Comparison of ENCODE assay signal across 13 cellular contexts in the genomic region with DNA sequence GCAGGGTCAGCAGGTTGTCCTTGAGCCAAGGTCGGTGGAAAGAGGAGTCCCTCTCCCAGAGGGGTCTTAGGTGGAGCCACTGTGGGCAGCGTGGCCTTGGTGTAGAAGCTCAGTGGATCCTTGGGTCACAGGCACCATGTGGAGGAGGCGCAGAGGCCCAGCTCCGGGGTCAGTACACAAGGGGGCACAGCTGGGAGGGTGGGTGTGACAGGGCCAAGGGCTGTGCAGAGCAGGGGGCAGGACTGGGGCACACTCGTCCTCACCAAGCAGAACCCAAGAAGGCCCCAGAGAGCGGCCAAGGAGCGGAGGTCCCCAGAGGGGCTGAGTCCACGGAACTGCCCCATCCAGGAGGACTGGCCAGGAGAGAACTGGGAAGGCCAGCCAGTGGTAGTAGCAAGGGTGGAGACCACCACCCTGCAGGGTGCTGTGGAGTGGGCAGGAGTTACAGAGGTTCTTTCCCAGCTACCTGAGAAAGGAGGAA. TPM values are rescaled to one million over a fixed set of nuclear protein-coding genes. Genes with fewer than 3 reads are reported as not detected.
DNase-seq lines count a peak whose midpoint lies in the region; ATAC-seq and TF ChIP-seq lines count a peak whose summit lies in the region.
"Had no signal": no experiment of that assay in that cellular context is flagged by ENCODE, and none has a peak within 500 bp of the region (broad histone marks: within the 10 kb centered on the region; RNA-seq: fewer than 3 reads in every experiment).

No MANE protein-coding gene starts in this region.

- peaks cover 9% of the 10 kb centered on the region for H3K36me3 Mint-ChIP-seq in activated naive CD4-positive, alpha-beta T cell treated with anti-CD3 and anti-CD28 coated beads, Interleukin-2, amount 10 ng/mL, durations not matched to agents 7 days and 5 days
- peaks cover 6% of the 10 kb centered on the region for H3K36me3 Mint-ChIP-seq in activated naive CD8-positive, alpha-beta T cell treated with anti-CD3 and anti-CD28 coated beads, Interleukin-2, amount 50 U/mL, for 24 hours (ENCODE audit: low read depth)
- no peaks in the 10 kb centered on the region for H3K36me3 Mint-ChIP-seq in type B pancreatic cell
- H3K36me3 Mint-ChIP-seq: naive thymus-derived CD4-positive, alpha-beta T cell had no signal

- H3K4me1 Mint-ChIP-seq in activated naive CD4-positive, alpha-beta T cell treated with anti-CD3 and anti-CD28 coated beads, Interleukin-2, amount 10 ng/mL, durations not matched to agents 7 days and 5 days: peaks cover 14% of the 10 kb centered on the region
- H3K4me1 Mint-ChIP-seq in activated naive CD8-positive, alpha-beta T cell treated with anti-CD3 and anti-CD28 coated beads, Interleukin-2, amount 50 U/mL, for 24 hours: peaks cover 37% of the 10 kb centered on the region
- peaks cover 13% of the 10 kb centered on the region for H3K4me1 Mint-ChIP-seq in type B pancreatic cell (ENCODE audit: unreplicated experiment)

- peaks cover 12% of the 10 kb centered on the region for H3K4me1 ChIP-seq in mucosa of descending colon (ENCODE audit: low read depth)

- no peak overlapping the region for H3K27ac ChIP-seq in caudate nucleus (ENCODE audit: low read depth, low read length)
- H3K27ac ChIP-seq: brain microvascular endothelial cell, gastrocnemius medialis had no signal

- H3K9me3 Mint-ChIP-seq in activated naive CD4-positive, alpha-beta T cell treated with anti-CD3 and anti-CD28 coated beads, Interleukin-2, amount 10 ng/mL, durations not matched to agents 7 days and 5 days: no peaks in the 10 kb centered on the region
- no peaks in the 10 kb centered on the region for H3K9me3 Mint-ChIP-seq in activated naive CD8-positive, alpha-beta T cell treated with anti-CD3 and anti-CD28 coated beads, Interleukin-2, amount 50 U/mL, for 24 hours
- H3K9me3 Mint-ChIP-seq in type B pancreatic cell: no peaks in the 10 kb centered on the region
- H3K9me3 Mint-ChIP-seq: activated T-helper 2 cell treated with anti-CD3 and anti-CD28 coated beads, Interferon-gamma antibody, Interleukin-2, Interleukin-4, amounts not matched to agents 10 μg/mL and 5 μg/mL and 100 μg/mL, durations not matched to agents 14 hours and 24 hours and 36 hours; naive thymus-derived CD4-positive, alpha-beta T cell had no signal

- H3K27me3 Mint-ChIP-seq in activated naive CD4-positive, alpha-beta T cell treated with anti-CD3 and anti-CD28 coated beads, Interleukin-2, amount 10 ng/mL, durations not matched to agents 7 days and 5 days: peaks cover 20% of the 10 kb centered on the region
- H3K27me3 Mint-ChIP-seq in activated naive CD8-positive, alpha-beta T cell treated with anti-CD3 and anti-CD28 coated beads, Interleukin-2, amount 50 U/mL, for 24 hours: no peaks in the 10 kb centered on the region
- H3K27me3 Mint-ChIP-seq in type B pancreatic cell: no peaks in the 10 kb centered on the region

- no peak overlapping the region for H3K4me3 Mint-ChIP-seq in activated naive CD4-positive, alpha-beta T cell treated with anti-CD3 and anti-CD28 coated beads, Interleukin-2, amount 10 ng/mL, durations not matched to agents 7 days and 5 days
- no peak overlapping the region for H3K4me3 Mint-ChIP-seq in activated naive CD8-positive, alpha-beta T cell treated with anti-CD3 and anti-CD28 coated beads, Interleukin-2, amount 50 U/mL, for 24 hours
- no peak overlapping the region for H3K4me3 Mint-ChIP-seq in type B pancreatic cell

- no peak overlapping the region for H3K4me3 ChIP-seq in mucosa of descending colon
- H3K4me3 ChIP-seq: gastrocnemius medialis had no signal

- DNase-seq in activated naive CD4-positive, alpha-beta T cell treated with anti-CD3 and anti-CD28 coated beads, Interleukin-2, amount 10 ng/mL, durations not matched to agents 7 days and 5 days: peak; percentile 18
- DNase-seq in activated naive CD4-positive, alpha-beta T cell treated with Interleukin-2 at 50 U/mL for 16 hours: no peak
- DNase-seq in activated naive CD8-positive, alpha-beta T cell treated with anti-CD3 and anti-CD28 coated beads, Interleukin-2, amount 50 U/mL, for 24 hours: no peak
- DNase-seq in mucosa of descending colon: peak; percentile 3 to 46 (median 19)
- DNase-seq in type B pancreatic cell (ENCODE audit: extremely low spot score, unreplicated experiment): peak; percentile 57
- no peak for DNase-seq in NCI-H1694 (lab: John Stamatoyannopoulos, UW)
- DNase-seq in caudate nucleus (lab: John Stamatoyannopoulos, UW): no peak
- no peak for DNase-seq in NCI-H1092 (lab: John Stamatoyannopoulos, UW)
- DNase-seq: activated CD4-positive, CD25-positive, alpha-beta regulatory T cell; brain microvascular endothelial cell had no signal

- ATAC-seq in activated naive CD8-positive, alpha-beta T cell treated with anti-CD3 and anti-CD28 coated beads, Interleukin-2, amount 50 U/mL, for 24 hours: no peak
- no peak for ATAC-seq in mucosa of descending colon
- ATAC-seq: gastrocnemius medialis; naive thymus-derived CD4-positive, alpha-beta T cell had no signal

- intact Hi-C loops in mucosa of descending colon (cut with DNase I, micrococcal nuclease): loop anchor here in 1 of 2 donors (10.0 kb wide), 1 partner anchor 1151 kb away; no protein-coding TSS in a partner anchor

- H3K36me3 ChIP-seq in mucosa of descending colon (ENCODE audit: low read depth): no peaks in the 10 kb centered on the region
- H3K36me3 ChIP-seq: brain microvascular endothelial cell, gastrocnemius medialis had no signal

- no peak overlapping the region for H3K27ac Mint-ChIP-seq in activated naive CD4-positive, alpha-beta T cell treated with anti-CD3 and anti-CD28 coated beads, Interleukin-2, amount 10 ng/mL, durations not matched to agents 7 days and 5 days
- H3K27ac Mint-ChIP-seq in activated naive CD8-positive, alpha-beta T cell treated with anti-CD3 and anti-CD28 coated beads, Interleukin-2, amount 50 U/mL, for 24 hours: peak overlapping the region; percentile 42
- H3K27ac Mint-ChIP-seq in type B pancreatic cell: no peak overlapping the region
- H3K27ac Mint-ChIP-seq: activated T-helper 2 cell treated with anti-CD3 and anti-CD28 coated beads, Interferon-gamma antibody, Interleukin-2, Interleukin-4, amounts not matched to agents 10 μg/mL and 5 μg/mL and 100 μg/mL, durations not matched to agents 14 hours and 24 hours and 36 hours had no signal

- TF ChIP-seq CTCF in mucosa of descending colon (IDR thresholded peaks at IDR 0.05) (no peak), type B pancreatic cell (conservative IDR thresholded peaks at IDR 0.05) (no peak)

- H3K9me3 ChIP-seq in mucosa of descending colon: no peaks in the 10 kb centered on the region
- H3K9me3 ChIP-seq: gastrocnemius medialis had no signal

- CTCF ChIA-PET in activated naive CD4-positive, alpha-beta T cell treated with anti-CD3 and anti-CD28 coated beads, Interleukin-2, amount 10 ng/mL, durations not matched to agents 7 days and 5 days (lab: Charles Lee): no interaction called here

RNA-seq across cellular contexts. Expression of gene LPCAT1, which starts 2.4 kb away (rescaled TPM):
- total RNA-seq in mucosa of descending colon: 10 to 100 TPM in 2 of 3 donors, 1 to 10 TPM in 1; 6.7 to 27.2 (median 26.0) TPM
- total RNA-seq in type B pancreatic cell (ENCODE audit: low replicate concordance): 91.6 and 97.1 TPM in 2 replicates

Comparison
In these comparisons a context has a peak if more than half of its experiments do, and no peak if none do; other contexts are left out.
1. DNase-seq: peak in activated naive CD4-positive, alpha-beta T cell treated with anti-CD3 and anti-CD28 coated beads, Interleukin-2, amount 10 ng/mL, durations not matched to agents 7 days and 5 days (single experiment), mucosa of descending colon (3 of 3) and type B pancreatic cell (single experiment); none in activated naive CD4-positive, alpha-beta T cell treated with Interleukin-2 at 50 U/mL for 16 hours (single experiment), activated naive CD8-positive, alpha-beta T cell treated with anti-CD3 and anti-CD28 coated beads, Interleukin-2, amount 50 U/mL, for 24 hours (single experiment), NCI-H1694 (single experiment), caudate nucleus (0 of 61) and NCI-H1092 (single experiment).